In genomic region chr5:52007230-52007858, GRCh38 we compare ENCODE assay signal across 8 cellular contexts.
DNase-seq lines count a peak whose midpoint lies in the region; ATAC-seq and TF ChIP-seq lines count a peak whose summit lies in the region.

No MANE protein-coding gene starts in this region.

- peak; percentile 78 for ATAC-seq in HG02885 (IDR thresholded peaks at IDR 0.05; ENCODE audit: poor library complexity, unreplicated experiment)
- no peak for ATAC-seq in GM21381 (IDR thresholded peaks at IDR 0.05; ENCODE audit: unreplicated experiment)

- TF ChIP-seq CTCF in chondrocyte (IDR thresholded peaks at IDR 0.05), result peak; percentile 85

- H3K4me3 Mint-ChIP-seq in chondrocyte (ENCODE audit: unreplicated experiment), result no peak overlapping the region

- DNase-seq in EL, result peak; percentile 21
- DNase-seq in NCI-H524 treated with DMSO at 0.1 percent for 48 hours (lab: John Stamatoyannopoulos, UW), result peak; percentile 35
- DNase-seq in chondrocyte (ENCODE audit: low spot score), result no peak
- peak; percentile 14 for DNase-seq in mucosa of gallbladder (ENCODE audit: low spot score)
- DNase-seq in GOT3 (lab: John Stamatoyannopoulos, UW), result no peak
- no peak for DNase-seq in effector CD4-positive, alpha-beta T cell

- H3K4me1 Mint-ChIP-seq in chondrocyte (ENCODE audit: low read depth), result no peaks in the 10 kb centered on the region

- no peak overlapping the region for H3K27ac Mint-ChIP-seq in chondrocyte (ENCODE audit: unreplicated experiment)

- H3K36me3 Mint-ChIP-seq in chondrocyte (ENCODE audit: low read depth), result no peaks in the 10 kb centered on the region

- H3K9me3 Mint-ChIP-seq in chondrocyte (ENCODE audit: low read depth), result no peaks in the 10 kb centered on the region

- H3K27me3 Mint-ChIP-seq in chondrocyte (ENCODE audit: low read depth), result peaks cover 43% of the 10 kb centered on the region

Comparison
In these comparisons a context has a peak if more than half of its experiments do, and no peak if none do; other contexts are left out.
1. DNase-seq: peak in EL (single experiment), NCI-H524 treated with DMSO at 0.1 percent for 48 hours (single experiment) and mucosa of gallbladder (single experiment); none in chondrocyte (single experiment), GOT3 (single experiment) and effector CD4-positive, alpha-beta T cell (single experiment).